1 cellular context compared by ENCODE assay signal in the genomic region with DNA sequence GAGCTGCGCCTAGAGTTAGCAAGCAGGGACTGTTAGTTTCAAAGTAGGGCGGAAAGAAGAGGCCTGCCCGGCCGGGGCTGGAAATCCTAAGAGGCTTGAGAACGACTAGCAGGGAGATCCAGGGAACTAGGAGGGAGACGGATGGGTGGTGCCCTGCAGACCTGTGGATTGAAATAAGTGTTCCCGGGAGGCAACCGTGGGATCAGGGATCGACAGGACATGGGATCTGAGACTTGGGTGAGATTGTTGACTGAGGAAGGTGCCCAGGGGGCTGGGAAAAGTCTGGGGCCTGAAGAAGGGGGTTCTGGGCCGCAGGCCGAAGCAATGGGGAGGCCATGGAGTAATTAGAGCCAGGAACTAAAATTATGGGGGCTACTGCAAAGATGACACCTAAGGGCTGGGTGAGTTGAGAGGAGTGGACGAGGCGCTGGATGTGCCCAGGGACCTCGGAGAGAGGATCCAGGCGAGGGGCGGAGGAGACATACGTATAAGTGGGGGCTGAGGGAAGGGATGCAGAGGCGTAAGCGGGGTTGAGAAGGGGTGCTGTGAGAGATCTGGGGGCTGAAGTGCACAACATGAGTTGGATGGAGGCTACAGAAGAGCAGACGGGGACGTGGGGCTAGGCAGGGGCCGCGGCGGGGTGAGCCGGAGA.
TF ChIP-seq lines count a peak whose summit lies in the region.

No MANE protein-coding gene starts in this region.

TF ChIP-seq in GM12878, 131 proteins besides CTCF, POLR2A, EP300 and RAD21 (continued from another document):
- TF ChIP-seq YBX1 (IDR thresholded peaks at IDR 0.05) (no peak), KLF5 (IDR thresholded peaks at IDR 0.05; ENCODE audit: partially characterized antibody) (peak; percentile 22), GATAD2B (conservative IDR thresholded peaks at IDR 0.05; ENCODE audit: low read depth) (0 out of 2 replicates have a peak, but pooled peaks have one; percentile 16), IKZF2 (IDR thresholded peaks at IDR 0.05) (peak in 1 of 2 experiments; percentile 22; a peak in 1 of 4 replicates), ZNF217 (IDR thresholded peaks at IDR 0.05) (no peak), NR2C2 (IDR thresholded peaks at IDR 0.05; ENCODE audit: borderline replicate concordance, control insufficient read depth, insufficient read length, low read depth) (no peak), NRF1 (conservative IDR thresholded peaks at IDR 0.05; ENCODE audit: low read depth, low read length) (no peak), MEF2B (IDR thresholded peaks at IDR 0.05; ENCODE audit: partially characterized antibody, poor library complexity, severe bottlenecking) (no peak)
